ENCODE assay signal across 1 cellular context in genomic region chr17:57993471-57994365, GRCh38.
TF ChIP-seq lines count a peak whose summit lies in the region.

No MANE protein-coding gene starts in this region.

TF ChIP-seq in GM12878, 131 proteins besides CTCF, POLR2A, EP300 and RAD21 (continues in another document):
- TF ChIP-seq MEF2B (IDR thresholded peaks at IDR 0.05; ENCODE audit: partially characterized antibody, poor library complexity, severe bottlenecking) (no peak), MTA3 (IDR thresholded peaks at IDR 0.05; ENCODE audit: borderline replicate concordance, low read length) (peak; percentile 68; the same call in 1 of the 2 replicates), YY1 (IDR thresholded peaks at IDR 0.05; ENCODE audit: low read depth, low read length) (no peak), NRF1 (conservative IDR thresholded peaks at IDR 0.05; ENCODE audit: low read depth, low read length) (no peak), USF1 (IDR thresholded peaks at IDR 0.05; ENCODE audit: borderline replicate concordance, extremely low read length, insufficient read depth, low read depth, low read length) (no peak), YBX1 (IDR thresholded peaks at IDR 0.05) (no peak), STAT1 (conservative IDR thresholded peaks at IDR 0.05) (no peak), ETV6 (conservative IDR thresholded peaks at IDR 0.05 in 1 of 2, IDR thresholded peaks at IDR 0.05 in 1 of 2; ENCODE audit: borderline replicate concordance in 1 of 2, low read depth in 1 of 2) (peak in 1 of 2 experiments; percentile 68; a peak in 1 of 4 replicates), IKZF1 (conservative IDR thresholded peaks at IDR 0.05) (peak; percentile 68), CREM (IDR thresholded peaks at IDR 0.05; ENCODE audit: low read depth) (peak; percentile 19; the same call in 1 of the 2 replicates), ASH2L (IDR thresholded peaks at IDR 0.05; ENCODE audit: borderline replicate concordance, low read depth) (no peak), BCLAF1 (IDR thresholded peaks at IDR 0.05) (no peak), SP1 (IDR thresholded peaks at IDR 0.05; ENCODE audit: low read depth, low read length) (no peak), FOXK2 (IDR thresholded peaks at IDR 0.05) (no peak), LARP7 (IDR thresholded peaks at IDR 0.05) (0 out of 2 replicates have a peak, but pooled peaks have one; percentile 23), BCL3 (IDR thresholded peaks at IDR 0.05; ENCODE audit: borderline replicate concordance, insufficient read depth, low read depth, low read length, poor library complexity, severe bottlenecking) (peak; percentile 36), MTA2 (IDR thresholded peaks at IDR 0.05; ENCODE audit: low read depth) (peak; percentile 55), CEBPZ (IDR thresholded peaks at IDR 0.05; ENCODE audit: low read depth, low read length) (no peak), TCF3 (IDR thresholded peaks at IDR 0.05; ENCODE audit: borderline replicate concordance, insufficient read depth, low read depth, low read length) (0 out of 2 replicates have a peak, but pooled peaks have one; percentile 62), TCF12 (IDR thresholded peaks at IDR 0.05; ENCODE audit: low read depth, low read length) (peak; percentile 87), PML (IDR thresholded peaks at IDR 0.05; ENCODE audit: low read length) (peak; percentile 76), CREB1 (IDR thresholded peaks at IDR 0.05; ENCODE audit: low read depth) (no peak), MYB (IDR thresholded peaks at IDR 0.05; ENCODE audit: borderline replicate concordance, low read depth, low read length) (no peak), SIN3A (IDR thresholded peaks at IDR 0.05; ENCODE audit: low read depth, low read length) (no peak), ATF2 (IDR thresholded peaks at IDR 0.05; ENCODE audit: low read length) (0 out of 2 replicates have a peak, but pooled peaks have one; percentile 11), EED (IDR thresholded peaks at IDR 0.05; ENCODE audit: low read depth) (peak; percentile 59; the same call in 1 of the 2 replicates), TBL1XR1 (IDR thresholded peaks at IDR 0.05; ENCODE audit: low read depth, low read length) (no peak), ATF7 (IDR thresholded peaks at IDR 0.05; ENCODE audit: low read depth) (no peak), HCFC1 (IDR thresholded peaks at IDR 0.05; ENCODE audit: low read length) (no peak), ZNF207 (IDR thresholded peaks at IDR 0.05; ENCODE audit: borderline replicate concordance) (no peak), E4F1 (IDR thresholded peaks at IDR 0.05; ENCODE audit: borderline replicate concordance, partially characterized antibody) (no peak), NBN (IDR thresholded peaks at IDR 0.05) (peak; percentile 52; the same call in 1 of the 2 replicates), FOXM1 (IDR thresholded peaks at IDR 0.05; ENCODE audit: low read depth, low read length) (peak; percentile 58; the same call in 1 of the 2 replicates), ZSCAN29 (IDR thresholded peaks at IDR 0.05) (no peak), WRNIP1 (IDR thresholded peaks at IDR 0.05; ENCODE audit: borderline replicate concordance, low read depth, low read length) (no peak), SMARCA5 (IDR thresholded peaks at IDR 0.05) (no peak), RCOR1 (conservative IDR thresholded peaks at IDR 0.05; ENCODE audit: low read depth, low read length) (no peak), IRF5 (IDR thresholded peaks at IDR 0.05; ENCODE audit: borderline replicate concordance) (no peak), IRF3 (IDR thresholded peaks at IDR 0.05) (no peak), DPF2 (IDR thresholded peaks at IDR 0.05) (no peak), TAF1 (IDR thresholded peaks at IDR 0.05; ENCODE audit: borderline replicate concordance, low read depth, low read length) (no peak), IRF4 (IDR thresholded peaks at IDR 0.05; ENCODE audit: low read depth, low read length) (0 out of 2 replicates have a peak, but pooled peaks have one; percentile 8), SRF (IDR thresholded peaks at IDR 0.05; ENCODE audit: low read depth in 2 of 2, low read length in 2 of 2) (no peak), HDAC2 (IDR thresholded peaks at IDR 0.05) (no peak), FOS (IDR thresholded peaks at IDR 0.05; ENCODE audit: borderline replicate concordance, extremely low read depth, insufficient read length) (no peak), SPI1 (IDR thresholded peaks at IDR 0.05; ENCODE audit: borderline replicate concordance, insufficient read depth, low read depth, low read length) (peak; percentile 63; the same call in 1 of the 2 replicates), IKZF2 (IDR thresholded peaks at IDR 0.05) (peak; percentile 72 to 78), NR2F1 (conservative IDR thresholded peaks at IDR 0.05) (peak; percentile 85), RUNX3 (IDR thresholded peaks at IDR 0.05; ENCODE audit: low read length) (peak; percentile 48), POLR2AphosphoS5 (IDR thresholded peaks at IDR 0.05; ENCODE audit: low read length) (peak; percentile 42; the same call in 1 of the 2 replicates), BMI1 (IDR thresholded peaks at IDR 0.05; ENCODE audit: borderline replicate concordance) (no peak), NKRF (conservative IDR thresholded peaks at IDR 0.05) (no peak), ZBED1 (IDR thresholded peaks at IDR 0.05; ENCODE audit: borderline replicate concordance) (0 out of 2 replicates have a peak, but pooled peaks have one; percentile 33)
